In the genomic region with DNA sequence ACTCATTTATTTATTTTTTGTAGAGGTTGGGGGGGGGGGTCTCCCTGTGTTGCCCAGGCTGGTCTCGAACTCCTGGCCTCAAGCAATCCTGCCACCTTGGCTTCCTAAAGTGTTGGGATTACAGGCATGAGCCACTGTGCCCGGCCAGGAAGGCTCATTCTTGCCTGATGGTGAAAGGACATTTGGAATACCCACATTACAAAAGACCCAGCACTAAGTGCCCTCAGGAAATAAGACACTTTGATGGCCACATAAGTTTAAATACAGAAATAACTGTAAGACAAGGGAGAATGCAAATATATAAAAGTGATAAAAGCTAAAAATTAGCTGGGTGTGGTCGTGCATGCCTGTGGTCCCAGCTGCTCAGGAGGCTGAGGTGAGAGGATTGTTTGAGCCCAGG, we compare ENCODE assay signal across 3 cellular contexts.
A peak's percentile ranks its signal among the peaks of the same experiment; 100 is the strongest.
TF ChIP-seq lines count a peak whose summit lies in the region.

No MANE protein-coding gene starts in this region.

TF ChIP-seq in SK-N-SH, 30 proteins besides CTCF, POLR2A, EP300 and RAD21:
- TF ChIP-seq, protein P1, sequence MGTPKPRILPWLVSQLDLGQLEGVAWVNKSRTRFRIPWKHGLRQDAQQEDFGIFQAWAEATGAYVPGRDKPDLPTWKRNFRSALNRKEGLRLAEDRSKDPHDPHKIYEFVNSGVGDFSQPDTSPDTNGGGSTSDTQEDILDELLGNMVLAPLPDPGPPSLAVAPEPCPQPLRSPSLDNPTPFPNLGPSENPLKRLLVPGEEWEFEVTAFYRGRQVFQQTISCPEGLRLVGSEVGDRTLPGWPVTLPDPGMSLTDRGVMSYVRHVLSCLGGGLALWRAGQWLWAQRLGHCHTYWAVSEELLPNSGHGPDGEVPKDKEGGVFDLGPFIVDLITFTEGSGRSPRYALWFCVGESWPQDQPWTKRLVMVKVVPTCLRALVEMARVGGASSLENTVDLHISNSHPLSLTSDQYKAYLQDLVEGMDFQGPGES (IDR thresholded peaks at IDR 0.05; ENCODE audit: low read depth, low read length), result no peak
- TF ChIP-seq EZH2phosphoT487 (IDR thresholded peaks at IDR 0.05; ENCODE audit: borderline replicate concordance, low read depth) (no peak), RFX5 (IDR thresholded peaks at IDR 0.05; ENCODE audit: low read length) (no peak), CHD2 (IDR thresholded peaks at IDR 0.05; ENCODE audit: low read length, partially characterized antibody) (no peak), MEF2A (IDR thresholded peaks at IDR 0.05; ENCODE audit: borderline replicate concordance, low read depth) (no peak), TAF1 (IDR thresholded peaks at IDR 0.05; ENCODE audit: borderline replicate concordance, low read depth, low read length) (no peak), TCF12 (IDR thresholded peaks at IDR 0.05) (no peak), NFIC (IDR thresholded peaks at IDR 0.05; ENCODE audit: borderline replicate concordance) (no peak), GATA2 (CRISPR knock-in tag; IDR thresholded peaks at IDR 0.05) (no peak), ZBTB33 (IDR thresholded peaks at IDR 0.05; ENCODE audit: borderline replicate concordance, low read depth) (no peak), MAX (IDR thresholded peaks at IDR 0.05; ENCODE audit: low read depth) (no peak), RCOR1 (IDR thresholded peaks at IDR 0.05; ENCODE audit: low read length) (no peak), TEAD4 (IDR thresholded peaks at IDR 0.05; ENCODE audit: borderline replicate concordance, insufficient read depth) (no peak)
- TF ChIP-seq, protein P2, sequence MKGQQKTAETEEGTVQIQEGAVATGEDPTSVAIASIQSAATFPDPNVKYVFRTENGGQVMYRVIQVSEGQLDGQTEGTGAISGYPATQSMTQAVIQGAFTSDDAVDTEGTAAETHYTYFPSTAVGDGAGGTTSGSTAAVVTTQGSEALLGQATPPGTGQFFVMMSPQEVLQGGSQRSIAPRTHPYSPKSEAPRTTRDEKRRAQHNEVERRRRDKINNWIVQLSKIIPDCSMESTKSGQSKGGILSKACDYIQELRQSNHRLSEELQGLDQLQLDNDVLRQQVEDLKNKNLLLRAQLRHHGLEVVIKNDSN (IDR thresholded peaks at IDR 0.05; ENCODE audit: borderline replicate concordance, low read depth), result no peak
- TF ChIP-seq, protein P3, sequence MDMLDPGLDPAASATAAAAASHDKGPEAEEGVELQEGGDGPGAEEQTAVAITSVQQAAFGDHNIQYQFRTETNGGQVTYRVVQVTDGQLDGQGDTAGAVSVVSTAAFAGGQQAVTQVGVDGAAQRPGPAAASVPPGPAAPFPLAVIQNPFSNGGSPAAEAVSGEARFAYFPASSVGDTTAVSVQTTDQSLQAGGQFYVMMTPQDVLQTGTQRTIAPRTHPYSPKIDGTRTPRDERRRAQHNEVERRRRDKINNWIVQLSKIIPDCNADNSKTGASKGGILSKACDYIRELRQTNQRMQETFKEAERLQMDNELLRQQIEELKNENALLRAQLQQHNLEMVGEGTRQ (IDR thresholded peaks at IDR 0.05; ENCODE audit: borderline replicate concordance, low read depth, low read length), result no peak

TF ChIP-seq in SK-N-SH treated with all-trans-retinoic acid at 6 μM for 48 hours, 23 proteins besides CTCF, POLR2A, EP300 and RAD21:
- TF ChIP-seq CSDC2 (CRISPR knock-in tag; IDR thresholded peaks at IDR 0.05) (no peak), POU6F1 (CRISPR knock-in tag; IDR thresholded peaks at IDR 0.05; ENCODE audit: borderline replicate concordance, low read depth) (no peak), OSR1 (CRISPR knock-in tag; IDR thresholded peaks at IDR 0.05) (no peak), PPARA (CRISPR knock-in tag; IDR thresholded peaks at IDR 0.05; ENCODE audit: borderline replicate concordance) (no peak), ARNTL (CRISPR knock-in tag; IDR thresholded peaks at IDR 0.05; ENCODE audit: borderline replicate concordance, low read depth) (no peak), ZNF565 (CRISPR knock-in tag; conservative IDR thresholded peaks at IDR 0.05; ENCODE audit: low read depth) (no peak), PATZ1 (CRISPR knock-in tag; IDR thresholded peaks at IDR 0.05; ENCODE audit: borderline replicate concordance) (no peak)

TF ChIP-seq in K562, 482 proteins besides CTCF, POLR2A, EP300 and RAD21:
- no peak for TF ChIP-seq HDAC1 (IDR thresholded peaks at IDR 0.05)
- TF ChIP-seq NFE2L1 (tag; IDR thresholded peaks at IDR 0.05; ENCODE audit: borderline replicate concordance, low read depth), result no peak
- TF ChIP-seq ADNP (tag; IDR thresholded peaks at IDR 0.05), result 0 out of 2 replicates have a peak, but pooled peaks have one; percentile 24
